23 cellular contexts compared by ENCODE assay signal in genomic region chrX:68892134-68892533, GRCh38.
"Had no signal": no experiment of that assay in that cellular context is flagged by ENCODE, and none has a peak within 500 bp of the region (broad histone marks: within the 10 kb centered on the region; RNA-seq: fewer than 3 reads in every experiment).

No MANE protein-coding gene starts in this region.

- H3K27ac ChIP-seq: coronary artery, dorsolateral prefrontal cortex, esophagus muscularis mucosa, foreskin keratinocyte, gastroesophageal sphincter, heart left ventricle, hepatocyte, left ventricle myocardium inferior, lower lobe of right lung had no signal

- ATAC-seq: foreskin keratinocyte, gastroesophageal sphincter, heart left ventricle, left colon, left lobe of liver, lower lobe of right lung, mucosa of descending colon had no signal

- H3K36me3 Mint-ChIP-seq: immature natural killer cell, mesothelial cell of epicardium had no signal

- H3K4me3 ChIP-seq: coronary artery, dorsolateral prefrontal cortex, esophagus muscularis mucosa, gastroesophageal sphincter, heart left ventricle, hepatocyte, left ventricle myocardium inferior, lower lobe of right lung, mucosa of descending colon had no signal

- H3K4me3 Mint-ChIP-seq: immature natural killer cell, mesothelial cell of epicardium had no signal

- H3K9me3 Mint-ChIP-seq: immature natural killer cell had no signal

- H3K27me3 ChIP-seq: esophagus muscularis mucosa, foreskin keratinocyte, gastroesophageal sphincter, hepatocyte had no signal

- H3K36me3 ChIP-seq: esophagus muscularis mucosa, gastroesophageal sphincter, heart left ventricle, left ventricle myocardium inferior, lower lobe of right lung had no signal

- H3K4me2 ChIP-seq: hepatocyte had no signal

- DNase-seq: cerebellar nuclear complex; dermis blood vessel endothelial cell; dorsolateral prefrontal cortex; effector CD4-positive, alpha-beta T cell; effector memory CD4-positive, alpha-beta T cell; foreskin keratinocyte; heart left ventricle; hypothalamus; immature natural killer cell; islet precursor cell; kidney; kidney glomerular epithelial cell; left colon; left ventricle myocardium inferior; lower lobe of right lung; mesenchymal stem cell; mucosa of descending colon had no signal

- H3K9me3 ChIP-seq: esophagus muscularis mucosa, gastroesophageal sphincter, heart left ventricle, left ventricle myocardium inferior, lower lobe of right lung, mucosa of descending colon had no signal

- H3K79me2 ChIP-seq: hepatocyte had no signal

- H3K27ac Mint-ChIP-seq: immature natural killer cell, mesothelial cell of epicardium had no signal

- H2AFZ ChIP-seq: hepatocyte had no signal
